1 cellular context compared by ENCODE assay signal in the genomic region with DNA sequence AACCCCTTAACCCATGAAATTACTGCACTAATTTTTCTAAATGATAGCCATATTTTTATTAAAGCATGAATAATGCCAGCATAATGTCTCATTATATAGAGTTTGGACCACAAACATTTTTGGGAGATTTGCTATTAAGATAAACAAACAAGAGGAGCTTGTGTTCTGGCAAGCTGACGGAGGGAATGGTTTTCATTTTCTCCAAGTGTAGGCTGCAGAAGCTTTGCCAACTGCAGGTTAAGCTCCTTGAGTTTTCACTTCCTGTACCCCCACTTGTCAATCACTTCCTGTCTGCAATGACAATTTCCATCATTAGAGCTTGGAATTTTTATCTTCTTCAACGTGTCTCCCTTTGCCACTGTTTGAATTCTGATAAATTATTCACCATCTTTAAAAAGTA.
TF ChIP-seq lines count a peak whose summit lies in the region.

No MANE protein-coding gene starts in this region.

TF ChIP-seq in IMR-90, 13 proteins besides CTCF, POLR2A, EP300 and RAD21:
- no peak for TF ChIP-seq RCOR1 (IDR thresholded peaks at IDR 0.05; ENCODE audit: insufficient replicate concordance, low read length)
- no peak for TF ChIP-seq CHD1 (IDR thresholded peaks at IDR 0.05; ENCODE audit: low read depth, low read length)
- no peak for TF ChIP-seq MXI1 (IDR thresholded peaks at IDR 0.05; ENCODE audit: borderline replicate concordance, low read depth, low read length)
- TF ChIP-seq RFX5 (IDR thresholded peaks at IDR 0.05; ENCODE audit: low read depth, low read length): no peak
- TF ChIP-seq FOS (IDR thresholded peaks at IDR 0.05; ENCODE audit: low read depth, low read length): no peak
